ENCODE assay signal across 9 cellular contexts in genomic region chr22:39308614-39309363, GRCh38. TPM values are rescaled to one million over a fixed set of nuclear protein-coding genes. Genes with fewer than 3 reads are reported as not detected.
DNase-seq lines count a peak whose midpoint lies in the region; ATAC-seq, FAIRE-seq and TF ChIP-seq lines count a peak whose summit lies in the region.
"Had no signal": no experiment of that assay in that cellular context is flagged by ENCODE, and none has a peak within 500 bp of the region (broad histone marks: within the 10 kb centered on the region; RNA-seq: fewer than 3 reads in every experiment).

No MANE protein-coding gene starts in this region.

- no peaks in the 10 kb centered on the region for H3K79me1 ChIP-seq in H1 (ENCODE audit: low read depth, low read length)

- peak overlapping the region; percentile 14; the same call in 1 of the 2 replicates for H2BK5ac ChIP-seq in H1 (ENCODE audit: low read depth, low read length)

- H2BK15ac ChIP-seq in H1 (ENCODE audit: low read length) = 0 out of 2 replicates have a peak overlapping the region, but pooled peaks have one; percentile 90

- no peak overlapping the region for H3K18ac ChIP-seq in H1 (ENCODE audit: extremely low read depth, low read length)

- no peak overlapping the region for H2AK5ac ChIP-seq in H1 (ENCODE audit: low read depth, low read length)

- no peak overlapping the region for H3K14ac ChIP-seq in H1 (ENCODE audit: insufficient read length)

- peaks cover 14 to 39% (median 16%) of the 10 kb centered on the region in 3 donors for H3K4me1 Mint-ChIP-seq in CD8-positive, alpha-beta memory T cell
- peaks cover 49% of the 10 kb centered on the region for H3K4me1 Mint-ChIP-seq in neural crest cell

- no peak overlapping the region for H2AFZ ChIP-seq in H1 (ENCODE audit: low read length)

- no peaks in the 10 kb centered on the region for H3K79me2 ChIP-seq in H1 (ENCODE audit: control insufficient read depth in 1 of 2, insufficient read depth in 2 of 2, low read length in 2 of 2)

- peaks cover 11 to 15% of the 10 kb centered on the region in 2 experiments for H4K20me1 ChIP-seq in H1 (replicated peaks in 1 of 2; ENCODE audit: control insufficient read depth in 1 of 2, insufficient read depth in 2 of 2, low read length in 2 of 2)

- H3K4me3 ChIP-seq in CD8-positive, alpha-beta memory T cell (ENCODE audit: low read length) = no peak overlapping the region
- H3K4me3 ChIP-seq in H1 (ENCODE audit: extremely low read depth in 1 of 4, insufficient read depth in 2 of 4, low read depth in 3 of 4, low read length in 4 of 4) = no peak overlapping the region

- H4K91ac ChIP-seq in H1 (replicated peaks; ENCODE audit: insufficient read length, low read length) = peak overlapping the region; percentile 34

- peaks cover 22% of the 10 kb centered on the region for H3K36me3 ChIP-seq in CD8-positive, alpha-beta memory T cell (ENCODE audit: insufficient read depth, low read length)
- peaks cover 14 to 24% (median 19%) of the 10 kb centered on the region in 4 experiments for H3K36me3 ChIP-seq in H1 (ENCODE audit: control insufficient read depth in 2 of 4, insufficient read depth in 4 of 4, low read length in 3 of 4)

- WGBS in H1 (ENCODE audit: extremely low coverage in 1 of 2, insufficient coverage in 1 of 2, insufficient read length in 1 of 2, insufficient replicate concordance in 2 of 2, low coverage in 1 of 2, low lambda C conversion rate in 2 of 2, missing lambda C conversion rate in 1 of 2), 2 experiments = 69% methylated on average over 24 of the region's 24 CpGs; no CpG with 5 or more reads in 1 of the 2 experiments

- no peak for FAIRE-seq in H1 (lab: Jason Lieb, UNC)
- FAIRE-seq: islet of Langerhans had no signal

- no peaks in the 10 kb centered on the region for H3K4me1 ChIP-seq in CD8-positive, alpha-beta memory T cell (ENCODE audit: insufficient read depth, low read length)
- peaks cover 0 to 14% (median 12%) of the 10 kb centered on the region in 4 experiments; a peak in 5 of 7 replicates for H3K4me1 ChIP-seq in H1 (replicated peaks in 1 of 4; ENCODE audit: control insufficient read depth in 3 of 4, insufficient read depth in 4 of 4, low read length in 3 of 4)

- H3K27ac ChIP-seq in CD8-positive, alpha-beta memory T cell (ENCODE audit: low read depth, low read length) = peak overlapping the region; percentile 12
- H3K27ac ChIP-seq in H1 (ENCODE audit: low read depth, low read length) = no peak overlapping the region; the same call in 1 of the 2 replicates

- H3K23me2 ChIP-seq in H1 (ENCODE audit: low read depth, low read length) = no peaks in the 10 kb centered on the region

- H3K27me3 ChIP-seq in CD8-positive, alpha-beta memory T cell (ENCODE audit: insufficient read depth, low read length, poor library complexity, severe bottlenecking) = no peaks in the 10 kb centered on the region
- no peaks in the 10 kb centered on the region for H3K27me3 ChIP-seq in H1 (replicated peaks in 1 of 4; ENCODE audit: control insufficient read depth in 3 of 4, extremely low read depth in 1 of 4, insufficient read depth in 3 of 4, low read length in 3 of 4)

- peak in 1 of 2 experiments; percentile 25; a peak in 2 of 4 replicates for TF ChIP-seq RAD21 in H1 (IDR thresholded peaks at IDR 0.05 in 1 of 2, conservative IDR thresholded peaks at IDR 0.05 in 1 of 2; ENCODE audit: low read depth in 2 of 2, low read length in 2 of 2)

- H3K56ac ChIP-seq in H1 (replicated peaks; ENCODE audit: insufficient read length, low read depth, low read length) = no peak overlapping the region

- H3K27me3 Mint-ChIP-seq in CD8-positive, alpha-beta memory T cell = peaks cover 0 to 3% of the 10 kb centered on the region in 2 donors
- H3K27me3 Mint-ChIP-seq in neural crest cell (ENCODE audit: low read depth) = peaks cover 31% of the 10 kb centered on the region

- no peak for TF ChIP-seq EP300 in H1 (IDR thresholded peaks at IDR 0.05; ENCODE audit: borderline replicate concordance in 1 of 2, low read depth in 2 of 2, low read length in 2 of 2)

- peak overlapping the region in 2 of 7 donors; percentile 23 to 78 for H3K4me3 Mint-ChIP-seq in CD8-positive, alpha-beta memory T cell
- peak overlapping the region; percentile 100 for H3K4me3 Mint-ChIP-seq in neural crest cell

- no peaks in the 10 kb centered on the region for H3K9me3 Mint-ChIP-seq in CD8-positive, alpha-beta memory T cell
- H3K9me3 Mint-ChIP-seq in neural crest cell = no peaks in the 10 kb centered on the region

- no peak overlapping the region for H2BK120ac ChIP-seq in H1 (replicated peaks; ENCODE audit: low read depth, low read length)

- H3K27ac Mint-ChIP-seq in CD8-positive, alpha-beta memory T cell = peak overlapping the region in 4 of 8 donors; percentile 19 to 71 (median 59)
- peak overlapping the region; percentile 27 for H3K27ac Mint-ChIP-seq in neural crest cell (ENCODE audit: unreplicated experiment)

- POLR2A ChIA-PET in CD8-positive, alpha-beta memory T cell (lab: Charles Lee) = no interaction called here
- POLR2A ChIA-PET in H1 (lab: Charles Lee; ENCODE audit: partially characterized antibody) (interaction anchor here (0.6 to 37.3 kb wide), 14 partner anchors 8 to 1123 kb away, joined by 3 to 692 read pairs (median 8); partner anchors contain the start of genes RPL3 and SYNGR1), GM10248 (lab: Yijun Ruan, JAX) (interaction anchor here (1.0 to 2.9 kb wide), 3 partner anchors 10 to 211 kb away, joined by 3 to 41 read pairs (median 4); partner anchors contain the start of genes ATF4 and RPL3)

- no peak for TF ChIP-seq POLR2A in H1 (IDR thresholded peaks at IDR 0.05; ENCODE audit: control extremely low read depth in 1 of 2, low read depth in 2 of 2, low read length in 2 of 2)

- peak overlapping the region; percentile 62 for H2BK12ac ChIP-seq in H1 (ENCODE audit: low read depth, low read length)

- no peak overlapping the region for H4K5ac ChIP-seq in H1 (ENCODE audit: insufficient read length, low read depth, low read length)

- peak overlapping the region; percentile 1 to 7; a peak in 1 of 4 replicates for H3K4me2 ChIP-seq in H1 (ENCODE audit: insufficient read depth in 1 of 2, low read depth in 2 of 2, low read length in 2 of 2)

- CTCF ChIA-PET in CD8-positive, alpha-beta memory T cell (lab: Charles Lee) = interaction anchor here (1.0 to 8.1 kb wide), 8 partner anchors 10 to 305 kb away, joined by 3 to 113 read pairs (median 10); no protein-coding TSS in a partner anchor
- CTCF ChIA-PET in H1 (lab: Charles Lee; ENCODE audit: partially characterized antibody) (interaction anchor here (0.6 to 6.1 kb wide), 36 partner anchors 9 to 337 kb away, joined by 3 to 80 read pairs (median 5); partner anchors contain the start of genes ATF4 and RPL3), GM10248 (lab: Yijun Ruan, JAX) (interaction anchor here (0.7 to 4.7 kb wide), 5 partner anchors 10 to 439 kb away, joined by 3 to 84 read pairs (median 4); no protein-coding TSS in a partner anchor)

- ATAC-seq in GM19351 (IDR thresholded peaks at IDR 0.05; ENCODE audit: unreplicated experiment) = no peak

- peak overlapping the region; percentile 6; the same call in 1 of the 2 replicates for H2BK20ac ChIP-seq in H1 (ENCODE audit: low read length)

- H3K4ac ChIP-seq in H1 (replicated peaks; ENCODE audit: insufficient read length, low read depth, low read length) = no peak overlapping the region

- H3K36me3 Mint-ChIP-seq in CD8-positive, alpha-beta memory T cell = peaks cover 0 to 29% (median 4%) of the 10 kb centered on the region in 3 donors
- peaks cover 28% of the 10 kb centered on the region for H3K36me3 Mint-ChIP-seq in neural crest cell (ENCODE audit: low read depth)

- H3K23ac ChIP-seq in H1 (ENCODE audit: insufficient read length) = no peak overlapping the region

- TF ChIP-seq CTCF in H1 (IDR thresholded peaks at IDR 0.05; ENCODE audit: control extremely low read depth in 1 of 3, insufficient read depth in 1 of 3, low read depth in 1 of 3, low read length in 3 of 3) (peak in 1 of 3 experiments; percentile 18; a peak in 1 of 4 replicates), neural crest cell (conservative IDR thresholded peaks at IDR 0.05) (no peak), GM10248 (IDR thresholded peaks at IDR 0.05; ENCODE audit: control extremely low read depth, extremely low read depth, low read depth, missing control alignments) (no peak)

- H4K8ac ChIP-seq in H1 (ENCODE audit: extremely low read depth, insufficient read depth, low read length) = peak overlapping the region; percentile 30; the same call in 1 of the 2 replicates

- no peak overlapping the region for H3K9ac ChIP-seq in H1 (replicated peaks in 1 of 4; ENCODE audit: extremely low read depth in 1 of 4, low read depth in 3 of 4, low read length in 3 of 4)

- no peaks in the 10 kb centered on the region for H3K9me3 ChIP-seq in CD8-positive, alpha-beta memory T cell (ENCODE audit: low read length)
- no peaks in the 10 kb centered on the region for H3K9me3 ChIP-seq in H1 (ENCODE audit: insufficient read depth in 2 of 2, low read depth in 1 of 2, low read length in 1 of 2)

- DNase-seq in CD8-positive, alpha-beta memory T cell = no peak
- DNase-seq in NOMO-1 treated with DMSO at 0.1 percent for 48 hours (lab: John Stamatoyannopoulos, UW; ENCODE audit: unreplicated experiment) = peak; percentile 81
- DNase-seq in H1 (ENCODE audit: low read depth in 1 of 2, low spot score in 2 of 2) = no peak
- no peak for DNase-seq in neural crest cell (ENCODE audit: low read depth, low spot score)
- DNase-seq in effector CD8-positive, alpha-beta T cell (lab: John Stamatoyannopoulos, UW) = no peak
- DNase-seq in GM10248 (ENCODE audit: extremely low spot score) = no peak
- no peak for DNase-seq in C1 segment of cervical spinal cord (lab: John Stamatoyannopoulos, UW)

RNA-seq across cellular contexts. Expression of gene RPL3, which starts 10.6 kb away (rescaled TPM):
- total RNA-seq in CD8-positive, alpha-beta memory T cell = 1,000 to 10,000 TPM; 2,574 to 2,607 TPM
- 3,654 TPM for polyA plus RNA-seq in CD8-positive, alpha-beta memory T cell
- 2,801 and 2,865 TPM in 2 replicates for total RNA-seq in H1 (2021; fragmentation: NEBNext Ultra II Directional; extraction: Animal tissue kit (Norgen Biotek cat#: 25700))
- 5,362 and 5,466 TPM in 2 replicates for polyA plus RNA-seq in H1 (2011; rRNA removed)
- polyA plus RNA-seq in H1 (2011; cell fraction: cytosol; rRNA removed) = 8,556 TPM
- polyA plus RNA-seq in H1 (2011; cell fraction: nucleus; rRNA removed) = 6,792 TPM
- polyA plus RNA-seq in H1 (2012, experiment 1 of 2) = 3,449 to 5,365 TPM (median 4,851 TPM) in 4 replicates
- polyA plus RNA-seq in H1 (2012, experiment 2 of 2) = 2,078 TPM
- polyA plus RNA-seq in H1 (2013, experiment 1 of 2) = 2,295 TPM
- polyA plus RNA-seq in H1 (2013, experiment 2 of 2) = 2,292 TPM
- polyA minus RNA-seq in H1 (2011; rRNA and poly(A)+ RNA removed) = 1,769 and 1,871 TPM in 2 replicates
- 1,662 TPM for polyA minus RNA-seq in H1 (2011; cell fraction: cytosol; rRNA and poly(A)+ RNA removed)
- 2,188 TPM for polyA minus RNA-seq in H1 (2011; cell fraction: nucleus; rRNA and poly(A)+ RNA removed)
- total RNA-seq in neural crest cell = 2,294 and 2,333 TPM in 2 replicates

RNA-seq across cellular contexts. Expression of gene SYNGR1, which starts 41.0 kb away (rescaled TPM):
- total RNA-seq in CD8-positive, alpha-beta memory T cell = 1 to 10 TPM; 2.4 to 2.9 TPM
- polyA plus RNA-seq in CD8-positive, alpha-beta memory T cell = 10.1 TPM
- total RNA-seq in H1 (2021; fragmentation: NEBNext Ultra II Directional; extraction: Animal tissue kit (Norgen Biotek cat#: 25700)) = 32.5 and 32.7 TPM in 2 replicates
- 84.7 and 98.9 TPM in 2 replicates for polyA plus RNA-seq in H1 (2011; rRNA removed)
- polyA plus RNA-seq in H1 (2011; cell fraction: cytosol; rRNA removed) = 86.1 TPM
- polyA plus RNA-seq in H1 (2011; cell fraction: nucleus; rRNA removed) = 107 TPM
- polyA plus RNA-seq in H1 (2012, experiment 1 of 2) = 22.3 to 55.2 TPM (median 50.2 TPM) in 4 replicates
- 31.1 TPM for polyA plus RNA-seq in H1 (2012, experiment 2 of 2)
- 31.4 TPM for polyA plus RNA-seq in H1 (2013, experiment 1 of 2)
- polyA plus RNA-seq in H1 (2013, experiment 2 of 2) = 34.9 TPM
- polyA minus RNA-seq in H1 (2011; rRNA and poly(A)+ RNA removed) = 21.3 and 25.3 TPM in 2 replicates
- 23.3 TPM for polyA minus RNA-seq in H1 (2011; cell fraction: cytosol; rRNA and poly(A)+ RNA removed)
- polyA minus RNA-seq in H1 (2011; cell fraction: nucleus; rRNA and poly(A)+ RNA removed) = 25.3 TPM
- 30.0 and 30.4 TPM in 2 replicates for total RNA-seq in neural crest cell
